Comparison of ENCODE assay signal across 16 cellular contexts in the genomic region with DNA sequence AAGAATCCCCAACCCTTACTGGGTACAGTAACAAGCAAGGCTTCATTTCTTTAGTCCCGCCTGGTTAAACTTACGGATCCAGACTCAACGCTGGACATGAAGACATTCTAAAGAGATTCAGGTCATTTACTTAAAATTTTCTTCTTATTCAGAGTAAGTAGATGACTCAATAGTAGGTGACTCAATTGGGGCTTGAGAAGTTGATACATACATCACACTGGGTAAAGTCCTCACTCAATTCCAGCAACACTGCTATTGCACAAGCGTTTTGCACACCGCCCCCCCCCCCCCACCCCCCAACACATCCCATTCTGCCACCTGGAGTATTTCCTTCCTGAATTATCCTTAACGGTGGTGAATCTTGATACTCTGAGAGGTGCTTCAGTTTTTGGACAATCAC.
A peak's percentile ranks its signal among the peaks of the same experiment; 100 is the strongest.
DNase-seq lines count a peak whose midpoint lies in the region; ATAC-seq and TF ChIP-seq lines count a peak whose summit lies in the region.
"Had no signal": no experiment of that assay in that cellular context is flagged by ENCODE, and none has a peak within 500 bp of the region (broad histone marks: within the 10 kb centered on the region; RNA-seq: fewer than 3 reads in every experiment).

No MANE protein-coding gene starts in this region.

- H3K27ac Mint-ChIP-seq in natural killer cell treated with Interleukin-12 subunit alpha and Interleukin-12 subunit beta and Interleukin-15 and Interleukin-18, amount 100 ng/mL, for 72 hours = peak overlapping the region; percentile 80 to 93
- no peak overlapping the region for H3K27ac Mint-ChIP-seq in natural killer cell
- H3K27ac Mint-ChIP-seq in activated naive CD8-positive, alpha-beta T cell treated with anti-CD3 and anti-CD28 coated beads for 36 hours = peak overlapping the region; percentile 70

- H3K9me3 Mint-ChIP-seq in natural killer cell treated with Interleukin-12 subunit alpha and Interleukin-12 subunit beta and Interleukin-15 and Interleukin-18, amount 100 ng/mL, for 72 hours = no peaks in the 10 kb centered on the region
- H3K9me3 Mint-ChIP-seq in natural killer cell = no peaks in the 10 kb centered on the region
- H3K9me3 Mint-ChIP-seq in activated naive CD8-positive, alpha-beta T cell treated with anti-CD3 and anti-CD28 coated beads for 36 hours = no peaks in the 10 kb centered on the region

- H3K36me3 ChIP-seq in WERI-Rb-1 = no peaks in the 10 kb centered on the region

- peak overlapping the region; percentile 65 for H3K4me3 Mint-ChIP-seq in natural killer cell treated with Interleukin-12 subunit alpha and Interleukin-12 subunit beta and Interleukin-15 and Interleukin-18, amount 100 ng/mL, for 72 hours
- H3K4me3 Mint-ChIP-seq in natural killer cell = no peak overlapping the region
- no peak overlapping the region for H3K4me3 Mint-ChIP-seq in activated naive CD8-positive, alpha-beta T cell treated with anti-CD3 and anti-CD28 coated beads for 36 hours

- no peaks in the 10 kb centered on the region for H3K27me3 ChIP-seq in foreskin keratinocyte
- H3K27me3 ChIP-seq in WERI-Rb-1 (ENCODE audit: insufficient read depth, low read depth, severe bottlenecking) = no peaks in the 10 kb centered on the region
- H3K27me3 ChIP-seq: ascending aorta, BLaER1, transverse colon had no signal

- intact Hi-C loops in natural killer cell (cut with micrococcal nuclease) = no loop called here

- H3K27ac ChIP-seq in foreskin keratinocyte = no peak overlapping the region
- H3K27ac ChIP-seq in WERI-Rb-1 = no peak overlapping the region
- H3K27ac ChIP-seq: BLaER1, psoas muscle had no signal

- peaks cover 17 to 24% of the 10 kb centered on the region in 2 donors for H3K4me1 Mint-ChIP-seq in natural killer cell treated with Interleukin-12 subunit alpha and Interleukin-12 subunit beta and Interleukin-15 and Interleukin-18, amount 100 ng/mL, for 72 hours (ENCODE audit: low read depth in 2 of 2)
- peaks cover 3 to 5% of the 10 kb centered on the region in 2 donors for H3K4me1 Mint-ChIP-seq in natural killer cell
- H3K4me1 Mint-ChIP-seq in activated naive CD8-positive, alpha-beta T cell treated with anti-CD3 and anti-CD28 coated beads for 36 hours = peaks cover 31% of the 10 kb centered on the region

- TF ChIP-seq CTCF in natural killer cell (IDR thresholded peaks at IDR 0.05) (no peak), foreskin keratinocyte (conservative IDR thresholded peaks at IDR 0.05) (no peak), WERI-Rb-1 (IDR thresholded peaks at IDR 0.05; ENCODE audit: low read depth, low read length) (no peak), omental fat pad (IDR thresholded peaks at IDR 0.05) (no peak)

- H3K27me3 Mint-ChIP-seq in natural killer cell treated with Interleukin-12 subunit alpha and Interleukin-12 subunit beta and Interleukin-15 and Interleukin-18, amount 100 ng/mL, for 72 hours = no peaks in the 10 kb centered on the region
- no peaks in the 10 kb centered on the region for H3K27me3 Mint-ChIP-seq in natural killer cell (ENCODE audit: low read depth in 2 of 2)
- no peaks in the 10 kb centered on the region for H3K27me3 Mint-ChIP-seq in activated naive CD8-positive, alpha-beta T cell treated with anti-CD3 and anti-CD28 coated beads for 36 hours

- DNase-seq in natural killer cell treated with Interleukin-12 subunit alpha and Interleukin-12 subunit beta and Interleukin-15 and Interleukin-18, amount 100 ng/mL, for 72 hours (ENCODE audit: low spot score) = no peak
- DNase-seq in natural killer cell (no peak), foreskin keratinocyte (peak in 1 of 2 donors; percentile 51), WERI-Rb-1 (no peak), omental fat pad (ENCODE audit: low spot score) (no peak), NCI-H1930 (lab: John Stamatoyannopoulos, UW) (no peak)
- no peak for DNase-seq in activated naive CD8-positive, alpha-beta T cell treated with anti-CD3 and anti-CD28 coated beads for 36 hours
- DNase-seq: glutamatergic neuron, islet precursor cell, NCI-H1092, NCI-H2227 treated with DMSO at 0.1 percent for 48 hours, psoas muscle, transverse colon had no signal

- peaks cover 27% of the 10 kb centered on the region for H3K36me3 Mint-ChIP-seq in natural killer cell treated with Interleukin-12 subunit alpha and Interleukin-12 subunit beta and Interleukin-15 and Interleukin-18, amount 100 ng/mL, for 72 hours
- peaks cover 14% of the 10 kb centered on the region for H3K36me3 Mint-ChIP-seq in natural killer cell
- H3K36me3 Mint-ChIP-seq in activated naive CD8-positive, alpha-beta T cell treated with anti-CD3 and anti-CD28 coated beads for 36 hours = peaks cover 65% of the 10 kb centered on the region

- H3K9me3 ChIP-seq in WERI-Rb-1 (ENCODE audit: severe bottlenecking) = no peaks in the 10 kb centered on the region
- H3K9me3 ChIP-seq: ascending aorta, psoas muscle, transverse colon had no signal

- H3K4me3 ChIP-seq in WERI-Rb-1 (ENCODE audit: low read depth, low read length) = no peak overlapping the region
- H3K4me3 ChIP-seq: ascending aorta, BLaER1, psoas muscle, transverse colon had no signal

- H3K4me1 ChIP-seq in foreskin keratinocyte = no peaks in the 10 kb centered on the region
- H3K4me1 ChIP-seq: psoas muscle had no signal

- peak; percentile 77 to 82 for ATAC-seq in natural killer cell treated with Interleukin-12 subunit alpha and Interleukin-12 subunit beta and Interleukin-15 and Interleukin-18, amount 100 ng/mL, for 72 hours
- no peak for ATAC-seq in natural killer cell
- ATAC-seq in foreskin keratinocyte = peak; percentile 66
- no peak for ATAC-seq in omental fat pad (ENCODE audit: low FRiP score)
- no peak for ATAC-seq in HG02678 (IDR thresholded peaks at IDR 0.05; ENCODE audit: unreplicated experiment)
- ATAC-seq: psoas muscle had no signal

Comparison
In these comparisons a context has a peak if more than half of its experiments do, and no peak if none do; other contexts are left out.
1. ATAC-seq: peak in natural killer cell treated with Interleukin-12 subunit alpha and Interleukin-12 subunit beta and Interleukin-15 and Interleukin-18, amount 100 ng/mL, for 72 hours (2 of 2) and foreskin keratinocyte (single experiment); none in natural killer cell (0 of 3), omental fat pad (single experiment) and HG02678 (single experiment).
2. H3K27ac Mint-ChIP-seq: peak in natural killer cell treated with Interleukin-12 subunit alpha and Interleukin-12 subunit beta and Interleukin-15 and Interleukin-18, amount 100 ng/mL, for 72 hours (2 of 2) and activated naive CD8-positive, alpha-beta T cell treated with anti-CD3 and anti-CD28 coated beads for 36 hours (single experiment); none in natural killer cell (0 of 2).